9 cellular contexts compared by ENCODE assay signal in genomic region chr20:63953764-63954429, GRCh38. TPM values are rescaled to one million over a fixed set of nuclear protein-coding genes. Genes with fewer than 3 reads are reported as not detected.
DNase-seq lines count a peak whose midpoint lies in the region; ATAC-seq and TF ChIP-seq lines count a peak whose summit lies in the region.
"Had no signal": no experiment of that assay in that cellular context is flagged by ENCODE, and none has a peak within 500 bp of the region (broad histone marks: within the 10 kb centered on the region; RNA-seq: fewer than 3 reads in every experiment).

No MANE protein-coding gene starts in this region.

- peak overlapping the region; percentile 66 for H3K4ac ChIP-seq in trophoblast cell (ENCODE audit: low read depth, low read length)

- H3K23ac ChIP-seq in trophoblast cell (ENCODE audit: low read length): no peak overlapping the region

- H3K9me3 ChIP-seq in GM23248 (ENCODE audit: low read depth) (no peaks in the 10 kb centered on the region), PC-3 (ENCODE audit: low read length) (no peaks in the 10 kb centered on the region), endodermal cell (ENCODE audit: control insufficient read depth, low read length) (no peaks in the 10 kb centered on the region), trophoblast cell (ENCODE audit: insufficient read depth, low read depth, low read length) (no peaks in the 10 kb centered on the region)
- H3K9me3 ChIP-seq: stomach had no signal

- no peak overlapping the region for H2AFZ ChIP-seq in GM23248
- H2AFZ ChIP-seq in PC-3 (ENCODE audit: low read length): no peak overlapping the region
- H2AFZ ChIP-seq in trophoblast cell (ENCODE audit: insufficient read depth, low read length, poor library complexity): no peak overlapping the region

- peak; percentile 24 for DNase-seq in GM23248
- DNase-seq in PC-3: no peak
- DNase-seq in endodermal cell: no peak
- no peak for DNase-seq in trophoblast cell
- no peak for DNase-seq in NCI-H1694 treated with DMSO at 0.1 percent for 48 hours (lab: John Stamatoyannopoulos, UW)
- no peak for DNase-seq in iPS-NIHi11 (ENCODE audit: low spot score)
- DNase-seq: stomach had no signal

- peak overlapping the region; percentile 71 for H3K4me3 Mint-ChIP-seq in endodermal cell

- no peaks in the 10 kb centered on the region for H3K9me2 ChIP-seq in GM23248 (ENCODE audit: insufficient read depth)
- H3K9me2 ChIP-seq in PC-3 (replicated peaks; ENCODE audit: low read length): no peaks in the 10 kb centered on the region

- BruUV-seq in PC-3 (replicated peaks; lab: Mats Ljungman, UMichigan): no TSS peak

- H2BK12ac ChIP-seq in trophoblast cell (ENCODE audit: low read length): no peak overlapping the region

- H3K4me3 ChIP-seq in GM23248: peak overlapping the region; percentile 92; the same call in 1 of the 2 replicates
- peak overlapping the region; percentile 95 for H3K4me3 ChIP-seq in PC-3 (ENCODE audit: low read length)
- no peak overlapping the region for H3K4me3 ChIP-seq in endodermal cell (ENCODE audit: low read length)
- H3K4me3 ChIP-seq in trophoblast cell (ENCODE audit: low read depth, low read length): no peak overlapping the region

- no peak overlapping the region for H4K91ac ChIP-seq in trophoblast cell (ENCODE audit: low read depth, low read length)

- WGBS in GM23248 (ENCODE audit: low coverage in 1 of 2, low lambda C conversion rate in 2 of 2, missing lambda C conversion rate in 2 of 2), 2 experiments: 68 to 70% methylated on average over 13 of the region's 13 CpGs
- 90 to 92% methylated on average over 7 to 13 of the region's 13 CpGs for WGBS in endodermal cell (ENCODE audit: insufficient coverage in 1 of 2, insufficient read length in 1 of 2), 2 experiments
- no CpG with 5 or more reads among the region's 13 CpGs for WGBS in trophoblast cell (ENCODE audit: extremely low coverage, insufficient coverage, insufficient read length)

- H3F3A ChIP-seq in GM23248 (ENCODE audit: insufficient read depth): peaks cover 9% of the 10 kb centered on the region
- no peaks in the 10 kb centered on the region for H3F3A ChIP-seq in PC-3 (ENCODE audit: low read length, unreplicated experiment)

- H4K12ac ChIP-seq in trophoblast cell (ENCODE audit: low read depth, low read length): no peak overlapping the region

- peaks cover 31% of the 10 kb centered on the region for H3K4me1 Mint-ChIP-seq in endodermal cell

- H3K18ac ChIP-seq in trophoblast cell (ENCODE audit: low read length): peak overlapping the region; percentile 25

- H2BK120ac ChIP-seq in trophoblast cell (ENCODE audit: insufficient read depth, low read length, poor library complexity): no peak overlapping the region

- H3K9me3 Mint-ChIP-seq in endodermal cell: no peaks in the 10 kb centered on the region

- H4K8ac ChIP-seq in trophoblast cell (ENCODE audit: low read depth, low read length): no peak overlapping the region

- H3K27ac Mint-ChIP-seq in endodermal cell: peak overlapping the region; percentile 31

- H3K27ac ChIP-seq in GM23248: peak overlapping the region; percentile 76
- no peak overlapping the region for H3K27ac ChIP-seq in PC-3 (ENCODE audit: low read length)
- no peak overlapping the region for H3K27ac ChIP-seq in endodermal cell (ENCODE audit: low read depth, low read length)
- no peak overlapping the region for H3K27ac ChIP-seq in trophoblast cell (ENCODE audit: low read depth, low read length)

- peaks cover 30% of the 10 kb centered on the region for H3K4me1 ChIP-seq in GM23248 (ENCODE audit: insufficient read depth)
- peaks cover 39% of the 10 kb centered on the region for H3K4me1 ChIP-seq in PC-3 (ENCODE audit: insufficient read depth, low read length)
- peaks cover 14% of the 10 kb centered on the region for H3K4me1 ChIP-seq in endodermal cell (ENCODE audit: control insufficient read depth, insufficient read depth, low read length)
- peaks cover 26 to 32% of the 10 kb centered on the region in 2 experiments for H3K4me1 ChIP-seq in trophoblast cell (ENCODE audit: control insufficient read depth in 1 of 2, insufficient read depth in 2 of 2, low read length in 2 of 2)

- intact Hi-C loops in PC-3 (cut with micrococcal nuclease): no loop called here

- POLR2A ChIA-PET in PC-3 (lab: Charles Lee; ENCODE audit: unreplicated experiment): no interaction called here

- ATAC-seq in PC-3 (no peak), GM18520 (IDR thresholded peaks at IDR 0.05; ENCODE audit: unreplicated experiment) (no peak)
- ATAC-seq: sciatic nerve had no signal

- in situ Hi-C loops in GM23248 (cut with MboI): no loop called here

- TF ChIP-seq CTCF in PC-3 (conservative IDR thresholded peaks at IDR 0.05; ENCODE audit: low read depth, low read length) (no peak), endodermal cell (conservative IDR thresholded peaks at IDR 0.05) (no peak)

- H3K36me3 ChIP-seq in GM23248 (ENCODE audit: low read depth) (no peaks in the 10 kb centered on the region), PC-3 (ENCODE audit: low read depth, low read length) (no peaks in the 10 kb centered on the region), endodermal cell (ENCODE audit: control insufficient read depth, insufficient read depth, low read length) (peaks cover 6% of the 10 kb centered on the region), trophoblast cell (ENCODE audit: control insufficient read depth in 1 of 2, insufficient read depth in 2 of 2, low read length in 2 of 2) (peaks cover 15 to 17% of the 10 kb centered on the region in 2 experiments)

- H3K27me3 ChIP-seq in GM23248 (replicated peaks; ENCODE audit: insufficient read depth): no peaks in the 10 kb centered on the region
- H3K27me3 ChIP-seq in PC-3 (ENCODE audit: low read length): no peaks in the 10 kb centered on the region
- H3K27me3 ChIP-seq in endodermal cell (ENCODE audit: control insufficient read depth, insufficient read depth, low read length, poor library complexity, severe bottlenecking): no peaks in the 10 kb centered on the region
- H3K27me3 ChIP-seq in trophoblast cell (ENCODE audit: insufficient read depth, low read length): no peaks in the 10 kb centered on the region
- H3K27me3 ChIP-seq: stomach had no signal

- peaks cover 4% of the 10 kb centered on the region for H3K36me3 Mint-ChIP-seq in endodermal cell (ENCODE audit: low read depth)

- H2AK5ac ChIP-seq in trophoblast cell (ENCODE audit: low read length): no peak overlapping the region

- no peaks in the 10 kb centered on the region for H3K27me3 Mint-ChIP-seq in endodermal cell (ENCODE audit: insufficient read depth)

- H2BK5ac ChIP-seq in trophoblast cell (ENCODE audit: low read depth, low read length, poor library complexity): no peak overlapping the region

- H4K20me1 ChIP-seq in GM23248 (ENCODE audit: insufficient read depth): no peaks in the 10 kb centered on the region; the same call in 1 of the 2 replicates
- H4K20me1 ChIP-seq in PC-3 (ENCODE audit: low read length): peaks cover 54% of the 10 kb centered on the region; the same call in 1 of the 2 replicates

- H3K9ac ChIP-seq in GM23248: peak overlapping the region; percentile 94
- H3K9ac ChIP-seq in PC-3 (ENCODE audit: low read length): no peak overlapping the region
- H3K9ac ChIP-seq in endodermal cell (ENCODE audit: extremely low read depth, low read length, poor library complexity, severe bottlenecking): no peak overlapping the region
- no peak overlapping the region for H3K9ac ChIP-seq in trophoblast cell (ENCODE audit: low read length)

- CTCF ChIA-PET in PC-3 (lab: Charles Lee): no interaction called here

- no peak overlapping the region for H3K14ac ChIP-seq in trophoblast cell (ENCODE audit: low read length)

- peaks cover 71% of the 10 kb centered on the region for H3K79me2 ChIP-seq in GM23248 (ENCODE audit: insufficient read depth)
- peaks cover 73% of the 10 kb centered on the region for H3K79me2 ChIP-seq in PC-3 (ENCODE audit: low read length)
- peaks cover 22% of the 10 kb centered on the region for H3K79me2 ChIP-seq in trophoblast cell (ENCODE audit: control insufficient read depth, insufficient read depth, low read length, poor library complexity)

- peaks cover 10% of the 10 kb centered on the region for H3K79me1 ChIP-seq in trophoblast cell (ENCODE audit: low read length)

- H3K4me2 ChIP-seq in GM23248 (ENCODE audit: unreplicated experiment) (peak overlapping the region; percentile 87), PC-3 (ENCODE audit: low read length) (peak overlapping the region; percentile 97), trophoblast cell (ENCODE audit: low read length) (no peak overlapping the region)

RNA-seq across cellular contexts. Expression of gene UCKL1, which starts 2.3 kb away (rescaled TPM):
- 17.6 and 21.5 TPM in 2 replicates for total RNA-seq in GM23248 (2014; rRNA removed; shearing (Covaris generic))
- polyA plus RNA-seq in GM23248 (2016; fragmentation: Nextera tagmentation; extraction: Ambion mirVana): 28.8 and 33.4 TPM in 2 replicates
- total RNA-seq in PC-3 (2014; rRNA removed) (37.2 and 47.4 TPM in 2 replicates), endodermal cell (10 to 100 TPM; 36.5 to 47.8 TPM)
- 41.0 TPM for polyA plus RNA-seq in endodermal cell (2013, experiment 1 of 2)
- polyA plus RNA-seq in endodermal cell (2013, experiment 2 of 2): 37.5 TPM
- 28.2 and 30.1 TPM in 2 replicates for polyA plus RNA-seq in trophoblast cell (2013)

RNA-seq across cellular contexts. Expression of gene ZNF512B, which starts 15.8 kb away (rescaled TPM):
- total RNA-seq in GM23248 (2014; rRNA removed; shearing (Covaris generic)): 16.4 and 16.6 TPM in 2 replicates
- 1.2 and 1.5 TPM in 2 replicates for polyA plus RNA-seq in GM23248 (2016; fragmentation: Nextera tagmentation; extraction: Ambion mirVana)
- 18.0 and 24.1 TPM in 2 replicates for total RNA-seq in PC-3 (2014; rRNA removed)
- 10 to 100 TPM; 23.7 to 26.8 TPM for total RNA-seq in endodermal cell
- 14.3 TPM for polyA plus RNA-seq in endodermal cell (2013, experiment 1 of 2)
- polyA plus RNA-seq in endodermal cell (2013, experiment 2 of 2): 11.6 TPM
- polyA plus RNA-seq in trophoblast cell (2013): 7.5 and 7.8 TPM in 2 replicates

RNA-seq across cellular contexts. Expression of gene SAMD10, which starts 25.5 kb away (rescaled TPM):
- 0.38 and 1.3 TPM in 2 replicates for total RNA-seq in GM23248 (2014; rRNA removed; shearing (Covaris generic))
- polyA plus RNA-seq in GM23248 (2016; fragmentation: Nextera tagmentation; extraction: Ambion mirVana): 1.3 and 1.7 TPM in 2 replicates
- total RNA-seq in PC-3 (2014; rRNA removed) (7.4 and 13.4 TPM in 2 replicates), endodermal cell (1 to 10 TPM; 5.6 to 6.0 TPM)
- 7.2 TPM for polyA plus RNA-seq in endodermal cell (2013, experiment 1 of 2)
- polyA plus RNA-seq in endodermal cell (2013, experiment 2 of 2): 7.0 TPM
- 4.3 and 4.5 TPM in 2 replicates for polyA plus RNA-seq in trophoblast cell (2013)

RNA-seq across cellular contexts. Expression of gene PRPF6, which starts 27.0 kb away (rescaled TPM):
- 39.0 and 47.1 TPM in 2 replicates for total RNA-seq in GM23248 (2014; rRNA removed; shearing (Covaris generic))
- polyA plus RNA-seq in GM23248 (2016; fragmentation: Nextera tagmentation; extraction: Ambion mirVana): 54.8 and 59.4 TPM in 2 replicates
- total RNA-seq in PC-3 (2014; rRNA removed) (67.1 and 87.2 TPM in 2 replicates), endodermal cell (10 to 100 TPM; 73.3 to 73.9 TPM)
- 58.8 TPM for polyA plus RNA-seq in endodermal cell (2013, experiment 1 of 2)
- 53.3 TPM for polyA plus RNA-seq in endodermal cell (2013, experiment 2 of 2)
- polyA plus RNA-seq in trophoblast cell (2013): 45.4 and 45.8 TPM in 2 replicates

RNA-seq across cellular contexts. Expression of gene DNAJC5, which starts 59.0 kb away (rescaled TPM):
- total RNA-seq in GM23248 (2014; rRNA removed; shearing (Covaris generic)): 68.0 and 70.9 TPM in 2 replicates
- 22.4 and 24.9 TPM in 2 replicates for polyA plus RNA-seq in GM23248 (2016; fragmentation: Nextera tagmentation; extraction: Ambion mirVana)
- total RNA-seq in PC-3 (2014; rRNA removed): 73.7 and 80.1 TPM in 2 replicates
- total RNA-seq in endodermal cell: 10 to 100 TPM; 25.8 to 26.8 TPM
- 26.0 TPM for polyA plus RNA-seq in endodermal cell (2013, experiment 1 of 2)
- 25.3 TPM for polyA plus RNA-seq in endodermal cell (2013, experiment 2 of 2)
- 24.9 and 25.0 TPM in 2 replicates for polyA plus RNA-seq in trophoblast cell (2013)

Comparison
In these comparisons a context has a peak if more than half of its experiments do, and no peak if none do; other contexts are left out.
1. H3K4me3 ChIP-seq: peak in GM23248 (single experiment) and PC-3 (single experiment); none in endodermal cell (single experiment) and trophoblast cell (single experiment).